Comparison of ENCODE assay signal across 1 cellular context in the genomic region with DNA sequence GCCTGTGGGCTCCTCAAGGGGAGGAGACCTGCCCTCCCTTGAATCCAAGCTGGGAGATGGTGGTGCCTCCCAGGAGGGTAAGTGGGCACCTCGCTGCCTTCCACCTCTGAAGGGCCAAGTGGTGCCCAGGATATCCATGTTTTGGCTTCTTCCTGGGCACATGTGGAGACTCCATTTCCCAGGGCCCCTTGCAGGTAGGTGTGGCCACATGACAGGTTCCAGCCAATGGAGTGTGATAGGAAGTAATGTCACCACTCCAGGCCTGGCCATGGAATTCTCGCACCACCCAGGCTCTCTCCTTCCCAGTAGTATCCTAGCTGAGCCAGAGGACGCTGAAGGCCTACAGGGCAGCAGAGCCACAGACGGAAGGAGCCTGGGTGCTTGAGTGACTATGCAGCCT.
TF ChIP-seq lines count a peak whose summit lies in the region.

No MANE protein-coding gene starts in this region.

TF ChIP-seq in K562, 482 proteins besides CTCF, POLR2A, EP300 and RAD21 (continued from another document):
- TF ChIP-seq, protein P1, sequence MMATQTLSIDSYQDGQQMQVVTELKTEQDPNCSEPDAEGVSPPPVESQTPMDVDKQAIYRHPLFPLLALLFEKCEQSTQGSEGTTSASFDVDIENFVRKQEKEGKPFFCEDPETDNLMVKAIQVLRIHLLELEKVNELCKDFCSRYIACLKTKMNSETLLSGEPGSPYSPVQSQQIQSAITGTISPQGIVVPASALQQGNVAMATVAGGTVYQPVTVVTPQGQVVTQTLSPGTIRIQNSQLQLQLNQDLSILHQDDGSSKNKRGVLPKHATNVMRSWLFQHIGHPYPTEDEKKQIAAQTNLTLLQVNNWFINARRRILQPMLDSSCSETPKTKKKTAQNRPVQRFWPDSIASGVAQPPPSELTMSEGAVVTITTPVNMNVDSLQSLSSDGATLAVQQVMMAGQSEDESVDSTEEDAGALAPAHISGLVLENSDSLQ (IDR thresholded peaks at IDR 0.05), result peak; percentile 33; the same call in 1 of the 2 replicates
- TF ChIP-seq JUND (IDR thresholded peaks at IDR 0.05; ENCODE audit: borderline replicate concordance, low read depth, low read length) (no peak), JUND (tag; IDR thresholded peaks at IDR 0.05; ENCODE audit: borderline replicate concordance, low read depth, low read length) (no peak), ASH1L (IDR thresholded peaks at IDR 0.05; ENCODE audit: borderline replicate concordance, low read depth, partially characterized antibody) (no peak), NFYB (IDR thresholded peaks at IDR 0.05; ENCODE audit: extremely low read depth, insufficient read length) (peak; percentile 79), RAD51 (IDR thresholded peaks at IDR 0.05; ENCODE audit: borderline replicate concordance, low read depth) (peak; percentile 46; the same call in 1 of the 2 replicates), ZNF143 (CRISPR knock-in tag; IDR thresholded peaks at IDR 0.05) (peak; percentile 68), RFX5 (IDR thresholded peaks at IDR 0.05; ENCODE audit: low read depth, low read length) (no peak), HCFC1 (IDR thresholded peaks at IDR 0.05; ENCODE audit: low read depth, low read length) (peak; percentile 70)
